Comparison of ENCODE assay signal across 13 cellular contexts in the genomic region with DNA sequence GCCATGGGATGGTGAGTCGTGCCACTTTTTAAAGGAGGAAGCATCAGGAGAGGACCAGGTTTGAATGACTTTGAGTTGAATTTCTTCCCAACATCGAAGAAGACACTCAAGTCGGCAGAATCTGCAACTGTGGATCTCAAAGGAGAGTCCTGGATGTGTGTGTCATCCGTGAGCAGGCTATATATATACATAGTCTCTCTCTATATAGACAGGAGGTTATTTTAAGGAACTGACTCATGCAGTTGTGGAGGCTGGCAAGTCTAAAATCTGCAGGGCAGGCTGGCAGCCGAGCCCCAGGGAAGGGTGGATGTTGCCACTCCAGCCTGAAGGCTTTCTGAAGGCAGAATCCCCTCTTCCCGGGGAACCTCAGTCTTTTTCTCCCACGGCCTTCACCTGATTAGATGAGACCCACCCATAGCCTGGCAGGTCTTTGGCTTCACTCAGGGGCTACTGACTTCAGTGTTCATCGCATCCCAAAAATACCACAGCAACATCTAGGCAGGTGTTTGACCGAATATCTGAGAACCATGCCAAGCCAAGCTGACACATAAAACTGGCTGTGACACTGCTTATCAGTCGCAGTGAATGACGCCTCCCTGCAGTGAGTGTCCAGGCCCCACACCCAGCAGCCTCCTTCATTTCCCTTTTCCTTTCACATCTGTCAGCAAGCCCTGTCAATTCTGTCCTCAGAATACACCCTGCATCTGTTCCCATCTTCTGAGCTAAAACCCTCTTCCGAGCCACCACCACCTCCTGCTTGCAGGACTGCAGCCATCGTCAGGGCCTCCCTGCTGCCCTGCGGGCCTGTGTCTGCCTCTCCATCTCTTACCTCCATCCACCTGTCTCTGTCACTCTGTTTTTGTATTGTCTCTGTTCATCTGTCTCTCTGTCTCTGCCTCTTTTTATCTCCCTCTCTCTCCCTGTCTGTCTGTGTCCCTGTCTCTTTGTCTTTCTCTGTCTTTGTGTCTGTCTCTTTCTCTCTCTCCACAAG. TPM values are rescaled to one million over a fixed set of nuclear protein-coding genes. Genes with fewer than 3 reads are reported as not detected.
A peak's percentile ranks its signal among the peaks of the same experiment; 100 is the strongest.
DNase-seq lines count a peak whose midpoint lies in the region; ATAC-seq and TF ChIP-seq lines count a peak whose summit lies in the region.
"Had no signal": no experiment of that assay in that cellular context is flagged by ENCODE, and none has a peak within 500 bp of the region (broad histone marks: within the 10 kb centered on the region; RNA-seq: fewer than 3 reads in every experiment).

No MANE protein-coding gene starts in this region.

- DNase-seq in MG63 (peak; percentile 63), amniotic stem cell (lab: John Stamatoyannopoulos, UW) (peak; percentile 77), right atrium auricular region (ENCODE audit: low spot score) (no peak), NCI-H1092 treated with DMSO at 0.1 percent for 48 hours (lab: John Stamatoyannopoulos, UW) (no peak), NCI-H446 (lab: John Stamatoyannopoulos, UW) (no peak)
- DNase-seq: activated CD4-positive, alpha-beta T cell treated with anti-CD3 and anti-CD28 coated beads for 48 hours had no signal

- H3K4me3 ChIP-seq in ACC112 (ENCODE audit: low read depth, low read length) (no peak overlapping the region), MG63 (no peak overlapping the region), right atrium auricular region (no peak overlapping the region)
- H3K4me3 ChIP-seq: lung, skin epidermis had no signal

- H3K27ac ChIP-seq in ACC112 (ENCODE audit: low read depth, low read length) (peak overlapping the region; percentile 3; the same call in 1 of the 2 replicates), right atrium auricular region (peak overlapping the region; percentile 55 to 62)
- H3K27ac ChIP-seq: epithelial cell of prostate, skin epidermis had no signal

- no peak overlapping the region for H2AFZ ChIP-seq in ACC112 (ENCODE audit: low read length, unreplicated experiment)

- H3K4me1 ChIP-seq in ACC112 (ENCODE audit: control insufficient read depth, insufficient read depth, low read length, unreplicated experiment) (peaks cover 49% of the 10 kb centered on the region), right atrium auricular region (peaks cover 0 to 30% of the 10 kb centered on the region in 2 donors)

- H3K79me2 ChIP-seq in ACC112 (ENCODE audit: control insufficient read depth, insufficient read depth, low read length, unreplicated experiment): no peaks in the 10 kb centered on the region

- H3K36me3 ChIP-seq in ACC112 (ENCODE audit: insufficient read depth, low read length) (no peaks in the 10 kb centered on the region), MG63 (no peaks in the 10 kb centered on the region), right atrium auricular region (no peaks in the 10 kb centered on the region)

- ATAC-seq in GM21390 (IDR thresholded peaks at IDR 0.05; ENCODE audit: unreplicated experiment) (no peak), GM21717 (IDR thresholded peaks at IDR 0.05; ENCODE audit: unreplicated experiment) (no peak)
- ATAC-seq: activated naive CD4-positive, alpha-beta T cell treated with anti-CD3 and anti-CD28 coated beads, Interleukin-2, amount 50 U/mL, for 72 hours had no signal

- TF ChIP-seq CTCF in right atrium auricular region (IDR thresholded peaks at IDR 0.05): no peak

- H3K9me3 ChIP-seq in MG63 (no peaks in the 10 kb centered on the region; the same call in 1 of the 2 replicates), right atrium auricular region (no peaks in the 10 kb centered on the region)

- H3K27me3 ChIP-seq in ACC112 (ENCODE audit: insufficient read depth, low read length) (no peaks in the 10 kb centered on the region), MG63 (no peaks in the 10 kb centered on the region), right atrium auricular region (no peaks in the 10 kb centered on the region)

RNA-seq across cellular contexts. Expression of a gene that starts 54.0 kb away (rescaled TPM):
- 34.2 and 37.9 TPM in 2 replicates for total RNA-seq in MG63 (2014; rRNA removed; shearing (Covaris generic); ENCODE audit: low replicate concordance)
- total RNA-seq in right atrium auricular region: 10 to 100 TPM; 53.1 to 56.2 TPM

RNA-seq across cellular contexts. Expression of a gene that starts 54.4 kb away (rescaled TPM):
- total RNA-seq in MG63 (2014; rRNA removed; shearing (Covaris generic); ENCODE audit: low replicate concordance): 7.4 and 12.7 TPM in 2 replicates
- total RNA-seq in right atrium auricular region: 10 to 100 TPM; 34.4 to 39.2 TPM

Comparison
In these comparisons a context has a peak if more than half of its experiments do, and no peak if none do; other contexts are left out.
1. DNase-seq: peak in MG63 (single experiment) and amniotic stem cell (single experiment); none in right atrium auricular region (single experiment), NCI-H1092 treated with DMSO at 0.1 percent for 48 hours (single experiment) and NCI-H446 (0 of 2).